Comparison of ENCODE assay signal across 2 cellular contexts in genomic region chr10:83607959-83608745, GRCh38.
TF ChIP-seq lines count a peak whose summit lies in the region.

No MANE protein-coding gene starts in this region.

TF ChIP-seq in SK-N-SH, 30 proteins besides CTCF, POLR2A, EP300 and RAD21:
- no peak for TF ChIP-seq PBX3 (IDR thresholded peaks at IDR 0.05)

TF ChIP-seq in SK-N-SH treated with all-trans-retinoic acid at 6 μM for 48 hours, 23 proteins besides CTCF, POLR2A, EP300 and RAD21:
- no peak for TF ChIP-seq CREB5 (CRISPR knock-in tag; IDR thresholded peaks at IDR 0.05; ENCODE audit: low read depth)
- TF ChIP-seq SNAI2 (CRISPR knock-in tag; IDR thresholded peaks at IDR 0.05), result no peak
- no peak for TF ChIP-seq ESRRG (CRISPR knock-in tag; IDR thresholded peaks at IDR 0.05)
- TF ChIP-seq, protein P1, sequence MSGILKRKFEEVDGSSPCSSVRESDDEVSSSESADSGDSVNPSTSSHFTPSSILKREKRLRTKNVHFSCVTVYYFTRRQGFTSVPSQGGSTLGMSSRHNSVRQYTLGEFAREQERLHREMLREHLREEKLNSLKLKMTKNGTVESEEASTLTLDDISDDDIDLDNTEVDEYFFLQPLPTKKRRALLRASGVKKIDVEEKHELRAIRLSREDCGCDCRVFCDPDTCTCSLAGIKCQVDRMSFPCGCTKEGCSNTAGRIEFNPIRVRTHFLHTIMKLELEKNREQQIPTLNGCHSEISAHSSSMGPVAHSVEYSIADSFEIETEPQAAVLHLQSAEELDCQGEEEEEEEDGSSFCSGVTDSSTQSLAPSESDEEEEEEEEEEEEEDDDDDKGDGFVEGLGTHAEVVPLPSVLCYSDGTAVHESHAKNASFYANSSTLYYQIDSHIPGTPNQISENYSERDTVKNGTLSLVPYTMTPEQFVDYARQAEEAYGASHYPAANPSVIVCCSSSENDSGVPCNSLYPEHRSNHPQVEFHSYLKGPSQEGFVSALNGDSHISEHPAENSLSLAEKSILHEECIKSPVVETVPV (CRISPR knock-in tag; IDR thresholded peaks at IDR 0.05), result no peak
- no peak for TF ChIP-seq ZNF565 (CRISPR knock-in tag; conservative IDR thresholded peaks at IDR 0.05; ENCODE audit: low read depth)
- TF ChIP-seq ISL1 (CRISPR knock-in tag; IDR thresholded peaks at IDR 0.05), result no peak
- TF ChIP-seq ZC3H10 (CRISPR knock-in tag; IDR thresholded peaks at IDR 0.05), result no peak
- TF ChIP-seq, protein P2, sequence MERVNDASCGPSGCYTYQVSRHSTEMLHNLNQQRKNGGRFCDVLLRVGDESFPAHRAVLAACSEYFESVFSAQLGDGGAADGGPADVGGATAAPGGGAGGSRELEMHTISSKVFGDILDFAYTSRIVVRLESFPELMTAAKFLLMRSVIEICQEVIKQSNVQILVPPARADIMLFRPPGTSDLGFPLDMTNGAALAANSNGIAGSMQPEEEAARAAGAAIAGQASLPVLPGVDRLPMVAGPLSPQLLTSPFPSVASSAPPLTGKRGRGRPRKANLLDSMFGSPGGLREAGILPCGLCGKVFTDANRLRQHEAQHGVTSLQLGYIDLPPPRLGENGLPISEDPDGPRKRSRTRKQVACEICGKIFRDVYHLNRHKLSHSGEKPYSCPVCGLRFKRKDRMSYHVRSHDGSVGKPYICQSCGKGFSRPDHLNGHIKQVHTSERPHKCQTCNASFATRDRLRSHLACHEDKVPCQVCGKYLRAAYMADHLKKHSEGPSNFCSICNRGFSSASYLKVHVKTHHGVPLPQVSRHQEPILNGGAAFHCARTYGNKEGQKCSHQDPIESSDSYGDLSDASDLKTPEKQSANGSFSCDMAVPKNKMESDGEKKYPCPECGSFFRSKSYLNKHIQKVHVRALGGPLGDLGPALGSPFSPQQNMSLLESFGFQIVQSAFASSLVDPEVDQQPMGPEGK (CRISPR knock-in tag; IDR thresholded peaks at IDR 0.05; ENCODE audit: borderline replicate concordance), result no peak
- no peak for TF ChIP-seq ZNF70 (CRISPR knock-in tag; IDR thresholded peaks at IDR 0.05)
- TF ChIP-seq ZNF8 (CRISPR knock-in tag; IDR thresholded peaks at IDR 0.05), result no peak
- TF ChIP-seq RARB (CRISPR knock-in tag; IDR thresholded peaks at IDR 0.05), result no peak
- TF ChIP-seq, protein P3, sequence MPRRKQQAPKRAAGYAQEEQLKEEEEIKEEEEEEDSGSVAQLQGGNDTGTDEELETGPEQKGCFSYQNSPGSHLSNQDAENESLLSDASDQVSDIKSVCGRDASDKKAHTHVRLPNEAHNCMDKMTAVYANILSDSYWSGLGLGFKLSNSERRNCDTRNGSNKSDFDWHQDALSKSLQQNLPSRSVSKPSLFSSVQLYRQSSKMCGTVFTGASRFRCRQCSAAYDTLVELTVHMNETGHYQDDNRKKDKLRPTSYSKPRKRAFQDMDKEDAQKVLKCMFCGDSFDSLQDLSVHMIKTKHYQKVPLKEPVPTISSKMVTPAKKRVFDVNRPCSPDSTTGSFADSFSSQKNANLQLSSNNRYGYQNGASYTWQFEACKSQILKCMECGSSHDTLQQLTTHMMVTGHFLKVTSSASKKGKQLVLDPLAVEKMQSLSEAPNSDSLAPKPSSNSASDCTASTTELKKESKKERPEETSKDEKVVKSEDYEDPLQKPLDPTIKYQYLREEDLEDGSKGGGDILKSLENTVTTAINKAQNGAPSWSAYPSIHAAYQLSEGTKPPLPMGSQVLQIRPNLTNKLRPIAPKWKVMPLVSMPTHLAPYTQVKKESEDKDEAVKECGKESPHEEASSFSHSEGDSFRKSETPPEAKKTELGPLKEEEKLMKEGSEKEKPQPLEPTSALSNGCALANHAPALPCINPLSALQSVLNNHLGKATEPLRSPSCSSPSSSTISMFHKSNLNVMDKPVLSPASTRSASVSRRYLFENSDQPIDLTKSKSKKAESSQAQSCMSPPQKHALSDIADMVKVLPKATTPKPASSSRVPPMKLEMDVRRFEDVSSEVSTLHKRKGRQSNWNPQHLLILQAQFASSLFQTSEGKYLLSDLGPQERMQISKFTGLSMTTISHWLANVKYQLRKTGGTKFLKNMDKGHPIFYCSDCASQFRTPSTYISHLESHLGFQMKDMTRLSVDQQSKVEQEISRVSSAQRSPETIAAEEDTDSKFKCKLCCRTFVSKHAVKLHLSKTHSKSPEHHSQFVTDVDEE (CRISPR knock-in tag; IDR thresholded peaks at IDR 0.05), result no peak
